Comparison of ENCODE assay signal across 9 cellular contexts in the genomic region with DNA sequence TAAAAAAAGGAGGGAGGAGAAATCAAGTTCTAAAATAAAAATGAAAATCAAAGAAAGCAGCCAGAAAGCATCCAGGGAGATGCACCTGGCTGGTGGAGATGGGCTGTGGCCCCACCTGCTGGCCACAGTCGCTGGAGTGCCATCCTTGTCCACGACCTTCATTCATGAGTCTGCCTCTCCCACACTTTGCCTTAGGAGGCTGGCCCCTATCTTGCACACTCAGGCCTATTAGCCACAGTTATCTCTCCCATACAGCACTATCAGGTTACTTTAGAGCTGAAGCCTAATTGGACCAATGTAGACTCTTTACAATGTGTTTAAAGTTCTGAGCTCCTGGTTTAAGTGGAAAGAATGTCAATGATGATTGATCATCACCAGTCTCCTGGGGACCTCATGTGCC.
DNase-seq lines count a peak whose midpoint lies in the region; ATAC-seq and TF ChIP-seq lines count a peak whose summit lies in the region.
"Had no signal": no experiment of that assay in that cellular context is flagged by ENCODE, and none has a peak within 500 bp of the region (broad histone marks: within the 10 kb centered on the region; RNA-seq: fewer than 3 reads in every experiment).

No MANE protein-coding gene starts in this region.

- no peak overlapping the region for H3K27ac Mint-ChIP-seq in activated T-helper 17 cell treated with anti-CD3 and anti-CD28 coated beads, Interleukin-2, amount 50 U/mL, for 72 hours
- H3K27ac Mint-ChIP-seq: T-helper 1 cell treated with Interleukin-12 subunit alpha and Interleukin-12 subunit beta and Interleukin-4 antibody, amounts not matched to agents 30 μg/mL and 1 μg/mL, for 36 hours had no signal

- DNase-seq in GM12864 (ENCODE audit: low read depth) (no peak), NCI-H1092 treated with DMSO at 0.1 percent for 48 hours (lab: John Stamatoyannopoulos, UW) (peak; percentile 54), kidney tubule cell (ENCODE audit: low spot score) (peak; percentile 46)

- ATAC-seq in activated T-helper 17 cell treated with anti-CD3 and anti-CD28 coated beads, Interleukin-2, amount 50 U/mL, for 72 hours (replicated peaks): peak; percentile 31
- ATAC-seq in GM18517 (IDR thresholded peaks at IDR 0.05; ENCODE audit: unreplicated experiment) (no peak), GM21528 (IDR thresholded peaks at IDR 0.05; ENCODE audit: low FRiP score, unreplicated experiment) (no peak), GM21515 (IDR thresholded peaks at IDR 0.05; ENCODE audit: unreplicated experiment) (no peak)

- no peaks in the 10 kb centered on the region for H3K36me3 Mint-ChIP-seq in activated T-helper 17 cell treated with anti-CD3 and anti-CD28 coated beads, Interleukin-2, amount 50 U/mL, for 72 hours (ENCODE audit: low read depth)

- TF ChIP-seq CTCF in GM12864 (IDR thresholded peaks at IDR 0.05; ENCODE audit: low read depth, low read length, missing control alignments): peak; percentile 61

- no peaks in the 10 kb centered on the region for H3K9me3 Mint-ChIP-seq in activated T-helper 17 cell treated with anti-CD3 and anti-CD28 coated beads, Interleukin-2, amount 50 U/mL, for 72 hours
- H3K9me3 Mint-ChIP-seq: T-helper 1 cell treated with Interleukin-12 subunit alpha and Interleukin-12 subunit beta and Interleukin-4 antibody, amounts not matched to agents 30 μg/mL and 1 μg/mL, for 36 hours had no signal

- no peak overlapping the region for H3K4me3 Mint-ChIP-seq in activated T-helper 17 cell treated with anti-CD3 and anti-CD28 coated beads, Interleukin-2, amount 50 U/mL, for 72 hours
- H3K4me3 Mint-ChIP-seq: T-helper 1 cell treated with Interleukin-12 subunit alpha and Interleukin-12 subunit beta and Interleukin-4 antibody, amounts not matched to agents 30 μg/mL and 1 μg/mL, for 36 hours had no signal

- no peak overlapping the region for H3K4me3 ChIP-seq in GM12864 (ENCODE audit: low read depth, low read length)
- H3K4me3 ChIP-seq: lung had no signal

- H3K4me1 Mint-ChIP-seq in activated T-helper 17 cell treated with anti-CD3 and anti-CD28 coated beads, Interleukin-2, amount 50 U/mL, for 72 hours: no peaks in the 10 kb centered on the region

- H3K27me3 Mint-ChIP-seq in activated T-helper 17 cell treated with anti-CD3 and anti-CD28 coated beads, Interleukin-2, amount 50 U/mL, for 72 hours: peaks cover 26% of the 10 kb centered on the region
